Comparison of ENCODE assay signal across 8 cellular contexts in genomic region chr1:26287033-26287711, GRCh38. TPM values are rescaled to one million over a fixed set of nuclear protein-coding genes. Genes with fewer than 3 reads are reported as not detected.
DNase-seq lines count a peak whose midpoint lies in the region; ATAC-seq and TF ChIP-seq lines count a peak whose summit lies in the region.

No MANE protein-coding gene starts in this region.

- H3K27me3 ChIP-seq in WERI-Rb-1 (ENCODE audit: insufficient read depth, low read depth, severe bottlenecking), result no peaks in the 10 kb centered on the region
- H3K27me3 ChIP-seq in thymus (ENCODE audit: control insufficient read depth, insufficient read depth), result no peaks in the 10 kb centered on the region

- peak; percentile 73 for DNase-seq in WERI-Rb-1
- peak; percentile 15 for DNase-seq in cardiac septum (ENCODE audit: low spot score)
- DNase-seq in RKO (ENCODE audit: low spot score), result no peak
- no peak for DNase-seq in NCI-H1436 (lab: John Stamatoyannopoulos, UW)

- H3K27ac ChIP-seq in WERI-Rb-1, result peak overlapping the region; percentile 50
- peak overlapping the region; percentile 99 for H3K27ac ChIP-seq in thymus (ENCODE audit: low read depth)

- intact Hi-C loops in cardiac septum (cut with DNase I), result loop anchor here (1.0 to 5.0 kb wide), 2 partner anchors 34 to 75 kb away; no protein-coding TSS in a partner anchor

- H3K4me3 ChIP-seq in WERI-Rb-1 (ENCODE audit: low read depth, low read length) (no peak overlapping the region), thymus (ENCODE audit: low read length) (peak overlapping the region; percentile 30)

- 10% methylated on average over 8 of the region's 8 CpGs for WGBS in thymus

- no peaks in the 10 kb centered on the region for H3K9me3 ChIP-seq in WERI-Rb-1 (ENCODE audit: severe bottlenecking)
- no peaks in the 10 kb centered on the region for H3K9me3 ChIP-seq in thymus (ENCODE audit: control insufficient read depth)

- peaks cover 82% of the 10 kb centered on the region for H3K4me1 ChIP-seq in thymus (ENCODE audit: control insufficient read depth, insufficient read depth, low read length)

- H3K36me3 ChIP-seq in WERI-Rb-1 (peaks cover 5% of the 10 kb centered on the region), thymus (ENCODE audit: control insufficient read depth, insufficient read depth) (peaks cover 10% of the 10 kb centered on the region)

- TF ChIP-seq CTCF in WERI-Rb-1 (IDR thresholded peaks at IDR 0.05; ENCODE audit: low read depth, low read length), result no peak

- ATAC-seq in GM18502 (IDR thresholded peaks at IDR 0.05; ENCODE audit: poor library complexity, unreplicated experiment), result peak; percentile 41
- ATAC-seq in HG03108 (IDR thresholded peaks at IDR 0.05; ENCODE audit: unreplicated experiment), result peak; percentile 36
- ATAC-seq in GM18520 (IDR thresholded peaks at IDR 0.05; ENCODE audit: unreplicated experiment), result no peak

RNA-seq across cellular contexts. Expression of gene SH3BGRL3, which starts 7.3 kb away (rescaled TPM):
- total RNA-seq in cardiac septum, result 55.0 TPM
- 261 TPM for polyA plus RNA-seq in thymus

RNA-seq across cellular contexts. Expression of gene UBXN11, which starts 19.3 kb away (rescaled TPM):
- 8.3 TPM for total RNA-seq in cardiac septum
- 42.7 TPM for polyA plus RNA-seq in thymus

RNA-seq across cellular contexts. Expression of gene CD52, which starts 30.6 kb away (rescaled TPM):
- total RNA-seq in cardiac septum, result 4.6 TPM
- polyA plus RNA-seq in thymus, result 1,113 TPM

RNA-seq across cellular contexts. Expression of gene CEP85, which starts 53.2 kb away (rescaled TPM):
- total RNA-seq in cardiac septum, result 25.8 TPM
- polyA plus RNA-seq in thymus, result 9.7 TPM

Comparison
In these comparisons a context has a peak if more than half of its experiments do, and no peak if none do; other contexts are left out.
1. DNase-seq: peak in WERI-Rb-1 (single experiment) and cardiac septum (single experiment); none in RKO (single experiment) and NCI-H1436 (single experiment).